1 cellular context compared by ENCODE assay signal in genomic region chr2:100870652-100871531, GRCh38.
TF ChIP-seq lines count a peak whose summit lies in the region.

No MANE protein-coding gene starts in this region.

TF ChIP-seq in HEK293T, 16 proteins besides CTCF, POLR2A, EP300 and RAD21 (continued from another document):
- no peak for TF ChIP-seq PKNOX1 (IDR thresholded peaks at IDR 0.05)
- TF ChIP-seq CTBP1 (IDR thresholded peaks at IDR 0.05; ENCODE audit: borderline replicate concordance), result no peak
- TF ChIP-seq FOXK2 (IDR thresholded peaks at IDR 0.05), result no peak
- no peak for TF ChIP-seq FOXM1 (IDR thresholded peaks at IDR 0.05; ENCODE audit: borderline replicate concordance)
- TF ChIP-seq BHLHE40 (IDR thresholded peaks at IDR 0.05; ENCODE audit: borderline replicate concordance), result no peak
- TF ChIP-seq FOXA1 (IDR thresholded peaks at IDR 0.05), result no peak
- no peak for TF ChIP-seq LEF1 (IDR thresholded peaks at IDR 0.05; ENCODE audit: borderline replicate concordance)
- no peak for TF ChIP-seq NFRKB (IDR thresholded peaks at IDR 0.05)
- TF ChIP-seq TARDBP (IDR thresholded peaks at IDR 0.05), result no peak
- TF ChIP-seq SP1 (IDR thresholded peaks at IDR 0.05), result no peak
